21 cellular contexts compared by ENCODE assay signal in genomic region chr2:85807756-85808155, GRCh38. TPM values are rescaled to one million over a fixed set of nuclear protein-coding genes. Genes with fewer than 3 reads are reported as not detected.
"Had no signal": no experiment of that assay in that cellular context is flagged by ENCODE, and none has a peak within 500 bp of the region (broad histone marks: within the 10 kb centered on the region; RNA-seq: fewer than 3 reads in every experiment).

No MANE protein-coding gene starts in this region.

- H3K36me3 ChIP-seq: esophagus squamous epithelium, gastroesophageal sphincter, prostate gland, tibial artery, upper lobe of right lung had no signal

- H3K36me3 Mint-ChIP-seq: immature natural killer cell; natural killer cell treated with Interleukin-12 subunit alpha and Interleukin-12 subunit beta and Interleukin-15 and Interleukin-18, amount 100 ng/mL, for 72 hours had no signal

- H3K9me3 Mint-ChIP-seq: dendritic cell treated with granulocyte-macrophage colony-stimulating factor and Interleukin-4, amounts not matched to agents 40 ng/mL and 50 ng/mL, for 4 days; immature natural killer cell; natural killer cell treated with Interleukin-12 subunit alpha and Interleukin-12 subunit beta and Interleukin-15 and Interleukin-18, amount 100 ng/mL, for 72 hours had no signal

- H3K27ac Mint-ChIP-seq: dendritic cell treated with granulocyte-macrophage colony-stimulating factor and Interleukin-4, amounts not matched to agents 40 ng/mL and 50 ng/mL, for 4 days; immature natural killer cell; natural killer cell treated with Interleukin-12 subunit alpha and Interleukin-12 subunit beta and Interleukin-15 and Interleukin-18, amount 100 ng/mL, for 72 hours had no signal

- H3K4me3 Mint-ChIP-seq: dendritic cell treated with granulocyte-macrophage colony-stimulating factor and Interleukin-4, amounts not matched to agents 40 ng/mL and 50 ng/mL, for 4 days; immature natural killer cell; natural killer cell treated with Interleukin-12 subunit alpha and Interleukin-12 subunit beta and Interleukin-15 and Interleukin-18, amount 100 ng/mL, for 72 hours had no signal

- H3K27me3 ChIP-seq: gastroesophageal sphincter, tibial artery, upper lobe of right lung had no signal

- H3K4me1 ChIP-seq: parathyroid adenoma had no signal

- H3K27ac ChIP-seq: esophagus squamous epithelium, gastroesophageal sphincter, parathyroid adenoma, prostate gland, skin epidermis, tibial artery, upper lobe of right lung had no signal

- ATAC-seq: gastroesophageal sphincter; left cardiac atrium; left ventricle myocardium superior; natural killer cell treated with Interleukin-12 subunit alpha and Interleukin-12 subunit beta and Interleukin-15 and Interleukin-18, amount 100 ng/mL, for 72 hours; sciatic nerve; upper lobe of right lung had no signal

- H3K9me3 ChIP-seq: esophagus squamous epithelium, gastroesophageal sphincter, prostate gland, tibial artery, upper lobe of right lung had no signal

- DNase-seq: esophagus squamous epithelium; foreskin fibroblast; glutamatergic neuron; immature natural killer cell; left cardiac atrium; left ventricle myocardium superior; mesenchymal stem cell; midbrain; stimulated activated CD4-positive, alpha-beta T cell treated with anti-CD3 and anti-CD28 coated beads, Interleukin-12 subunit alpha, Interleukin-12 subunit beta, amount 100 ng/mL, for 4 hours; stimulated activated naive CD4-positive, alpha-beta T cell treated with Interleukin-2 at 50 U/mL for 16 hours; upper lobe of right lung had no signal

- H3K4me3 ChIP-seq: esophagus squamous epithelium, gastroesophageal sphincter, lung, prostate gland, skin epidermis, tibial artery, upper lobe of right lung had no signal

- FAIRE-seq: keratinocyte had no signal

RNA-seq across cellular contexts. Expression of gene ATOH8, which starts 54.0 kb away (rescaled TPM):
- total RNA-seq: natural killer cell treated with Interleukin-12 subunit alpha and Interleukin-12 subunit beta and Interleukin-15 and Interleukin-18, amount 100 ng/mL, for 72 hours had no signal
- polyA plus RNA-seq: immature natural killer cell, keratinocyte had no signal
